ENCODE assay signal across 18 cellular contexts in genomic region chr1:209648366-209648765, GRCh38. TPM values are rescaled to one million over a fixed set of nuclear protein-coding genes. Genes with fewer than 3 reads are reported as not detected.
DNase-seq lines count a peak whose midpoint lies in the region; ATAC-seq and TF ChIP-seq lines count a peak whose summit lies in the region.
"Had no signal": no experiment of that assay in that cellular context is flagged by ENCODE, and none has a peak within 500 bp of the region (broad histone marks: within the 10 kb centered on the region; RNA-seq: fewer than 3 reads in every experiment).

No MANE protein-coding gene starts in this region.

- peaks cover 70% of the 10 kb centered on the region for H3K4me1 Mint-ChIP-seq in osteocyte (ENCODE audit: unreplicated experiment)

- BruUV-seq in IMR-90 (replicated peaks; lab: Mats Ljungman, UMichigan): no TSS peak

- 0 out of 2 replicates have a peak overlapping the region, but pooled peaks have one; percentile 29 for H3K23ac ChIP-seq in IMR-90 (ENCODE audit: low read depth, low read length)

- H3K4me2 ChIP-seq in BLaER1 (peak overlapping the region; percentile 87; the same call in 1 of the 2 replicates), IMR-90 (ENCODE audit: low read depth, low read length) (no peak overlapping the region)

- in situ Hi-C loops in IMR-90 (cut with MboI; ENCODE audit: low sequenced_read_pairs): no loop called here

- H2BK15ac ChIP-seq in IMR-90 (ENCODE audit: low read depth, low read length): no peak overlapping the region

- no peak overlapping the region for H2BK5ac ChIP-seq in IMR-90 (ENCODE audit: low read depth, low read length, poor library complexity, severe bottlenecking)

- H3K9ac ChIP-seq in BLaER1: no peak overlapping the region
- H3K9ac ChIP-seq in IMR-90 (ENCODE audit: low read depth, low read length): no peak overlapping the region

- intact Hi-C loops in IMR-90 (cut with micrococcal nuclease): loop anchor here (5.0 kb wide), 1 partner anchor 99 kb away; no protein-coding TSS in a partner anchor

- H3K4me1 ChIP-seq in BLaER1: peaks cover 81% of the 10 kb centered on the region
- H3K4me1 ChIP-seq in IMR-90 (ENCODE audit: control insufficient read depth, insufficient read depth, low read length): peaks cover 29% of the 10 kb centered on the region

- H3K4me3 Mint-ChIP-seq in osteocyte (ENCODE audit: unreplicated experiment): no peak overlapping the region
- H3K4me3 Mint-ChIP-seq: activated naive CD8-positive, alpha-beta T cell had no signal

- peak overlapping the region; percentile 53; the same call in 1 of the 2 replicates for H3K4ac ChIP-seq in IMR-90 (ENCODE audit: low read depth, low read length)

- peaks cover 27% of the 10 kb centered on the region for H3K9me1 ChIP-seq in IMR-90 (ENCODE audit: insufficient read depth, low read length)

- H2BK120ac ChIP-seq in IMR-90 (ENCODE audit: low read depth, low read length): peak overlapping the region; percentile 38

- H3K9me3 ChIP-seq in BLaER1: no peaks in the 10 kb centered on the region
- H3K9me3 ChIP-seq in IMR-90 (ENCODE audit: control insufficient read depth, insufficient read depth, low read length): no peaks in the 10 kb centered on the region

- no peak for TF ChIP-seq POLR2A in IMR-90 (IDR thresholded peaks at IDR 0.05; ENCODE audit: low read depth, low read length)

- H4K91ac ChIP-seq in IMR-90 (ENCODE audit: insufficient read depth, low read depth, low read length): no peak overlapping the region

- H3K27me3 Mint-ChIP-seq in osteocyte (ENCODE audit: unreplicated experiment): no peaks in the 10 kb centered on the region
- H3K27me3 Mint-ChIP-seq: activated naive CD8-positive, alpha-beta T cell had no signal

- no peaks in the 10 kb centered on the region for H3K79me1 ChIP-seq in IMR-90 (ENCODE audit: low read depth in 1 of 2, low read length in 2 of 2)

- H3K27ac Mint-ChIP-seq in osteocyte (ENCODE audit: unreplicated experiment): peak overlapping the region; percentile 61
- H3K27ac Mint-ChIP-seq: activated naive CD8-positive, alpha-beta T cell; progenitor cell of endocrine pancreas had no signal

- CTCF ChIA-PET in IMR-90 (lab: Yijun Ruan, JAX): no interaction called here

- ATAC-seq in IMR-90 (ENCODE audit: low read depth) (no peak), HG02970 (IDR thresholded peaks at IDR 0.05; ENCODE audit: low FRiP score, unreplicated experiment) (no peak)

- no peak for TF ChIP-seq RAD21 in IMR-90 (IDR thresholded peaks at IDR 0.05; ENCODE audit: low read length)

- H3K4me3 ChIP-seq in BLaER1 (no peak overlapping the region), IMR-90 (ENCODE audit: insufficient read depth, low read depth, low read length) (no peak overlapping the region), coronary artery (no peak overlapping the region)

- dilution Hi-C loops in IMR-90 (cut with HindIII; ENCODE audit: low sequenced_read_pairs, unreplicated experiment): no loop called here

- no peak overlapping the region for H3K27ac ChIP-seq in BLaER1
- H3K27ac ChIP-seq in IMR-90 (ENCODE audit: insufficient read depth, low read length): peak overlapping the region; percentile 31; the same call in 1 of the 2 replicates
- H3K27ac ChIP-seq in coronary artery: peak overlapping the region; percentile 4 to 38

- no peak overlapping the region for H2AFZ ChIP-seq in IMR-90 (replicated peaks; ENCODE audit: low read length, poor library complexity)

- H3K56ac ChIP-seq in IMR-90 (ENCODE audit: extremely low read depth, insufficient read depth, low read length): no peak overlapping the region

- H3K36me3 Mint-ChIP-seq in osteocyte (ENCODE audit: unreplicated experiment): no peaks in the 10 kb centered on the region
- H3K36me3 Mint-ChIP-seq: activated naive CD8-positive, alpha-beta T cell had no signal

- H3K9me3 Mint-ChIP-seq in osteocyte (ENCODE audit: unreplicated experiment): no peaks in the 10 kb centered on the region

- H2BK20ac ChIP-seq in IMR-90 (ENCODE audit: low read depth, low read length): 0 out of 2 replicates have a peak overlapping the region, but pooled peaks have one; percentile 16

- H3K27me3 ChIP-seq in BLaER1 (no peaks in the 10 kb centered on the region), IMR-90 (ENCODE audit: control insufficient read depth, insufficient read depth, low read length) (no peaks in the 10 kb centered on the region)

- H4K5ac ChIP-seq in IMR-90 (ENCODE audit: low read depth, low read length): peak overlapping the region; percentile 6; the same call in 1 of the 2 replicates

- no peak for DNase-seq in IMR-90
- no peak for DNase-seq in coronary artery (ENCODE audit: low spot score)
- DNase-seq in osteocyte (ENCODE audit: extremely low spot score, unreplicated experiment): no peak
- no peak for DNase-seq in activated CD8-positive, alpha-beta memory T cell treated with anti-CD3 and anti-CD28 coated beads, Interleukin-2, amount 50 U/mL, for 4 hours
- DNase-seq in T1000 (lab: John Stamatoyannopoulos, UW): no peak
- DNase-seq: activated CD4-positive, alpha-beta T cell treated with anti-CD3 and anti-CD28 coated beads, Interleukin-2, amount 50 U/mL, for 48 hours; activated T-cell treated with anti-CD3 and anti-CD28 coated beads, Interleukin-2, amount 50 U/mL, for 1 hour; C1 segment of cervical spinal cord; DMS79; effector CD8-positive, alpha-beta T cell; KBM-7; NCI-H1105; NCI-H774; stimulated activated CD4-positive, alpha-beta T cell treated with anti-CD3 and anti-CD28 coated beads, Interleukin-12 subunit alpha, Interleukin-12 subunit beta, amount 100 ng/mL, for 4 hours had no signal

- H3K14ac ChIP-seq in IMR-90 (replicated peaks; ENCODE audit: low read depth, low read length): no peak overlapping the region; the same call in 1 of the 2 replicates

- POLR2A ChIA-PET in IMR-90 (lab: Charles Lee; ENCODE audit: unreplicated experiment): no interaction called here

- H4K8ac ChIP-seq in IMR-90 (ENCODE audit: low read depth in 2 of 2, low read length in 2 of 2): no peak overlapping the region

- H3K18ac ChIP-seq in IMR-90 (ENCODE audit: low read depth, low read length): peak overlapping the region; percentile 33; the same call in 1 of the 2 replicates

- H3K36me3 ChIP-seq in BLaER1 (no peaks in the 10 kb centered on the region), IMR-90 (ENCODE audit: control insufficient read depth, insufficient read depth, low read length) (no peaks in the 10 kb centered on the region)

- TF ChIP-seq CTCF in IMR-90 (conservative IDR thresholded peaks at IDR 0.05; ENCODE audit: low read depth, low read length) (no peak), coronary artery (IDR thresholded peaks at IDR 0.05) (no peak), osteocyte (IDR thresholded peaks at IDR 0.05) (no peak)

- H2AK5ac ChIP-seq in IMR-90 (ENCODE audit: low read depth, low read length): peak overlapping the region; percentile 7; the same call in 1 of the 2 replicates

- H2AK9ac ChIP-seq in IMR-90 (replicated peaks; ENCODE audit: low read depth, low read length, poor library complexity): no peak overlapping the region

- WGBS in IMR-90 (ENCODE audit: extremely low coverage in 2 of 2, insufficient read length in 1 of 2), 2 experiments: no CpG with 5 or more reads among the region's 1 CpG

- no peaks in the 10 kb centered on the region for H4K20me1 ChIP-seq in BLaER1
- H4K20me1 ChIP-seq in IMR-90 (ENCODE audit: insufficient read depth, low read length): no peaks in the 10 kb centered on the region

TF ChIP-seq in IMR-90, 13 proteins besides CTCF, POLR2A, EP300 and RAD21 (continues in another document):
- TF ChIP-seq ELK1 (IDR thresholded peaks at IDR 0.05; ENCODE audit: borderline replicate concordance, low read depth, low read length): no peak
- no peak for TF ChIP-seq RFX5 (IDR thresholded peaks at IDR 0.05; ENCODE audit: low read depth, low read length)
- no peak for TF ChIP-seq CHD1 (IDR thresholded peaks at IDR 0.05; ENCODE audit: low read depth, low read length)
- no peak for TF ChIP-seq CEBPB (IDR thresholded peaks at IDR 0.05; ENCODE audit: low read depth, low read length)
- no peak for TF ChIP-seq BHLHE40 (IDR thresholded peaks at IDR 0.05; ENCODE audit: low read depth, low read length)
- no peak for TF ChIP-seq SMC3 (IDR thresholded peaks at IDR 0.05; ENCODE audit: low read depth, low read length)
- no peak for TF ChIP-seq RCOR1 (IDR thresholded peaks at IDR 0.05; ENCODE audit: insufficient replicate concordance, low read length)
- no peak for TF ChIP-seq MAFK (IDR thresholded peaks at IDR 0.05; ENCODE audit: low read depth, low read length)
- TF ChIP-seq MXI1 (IDR thresholded peaks at IDR 0.05; ENCODE audit: borderline replicate concordance, low read depth, low read length): no peak
- no peak for TF ChIP-seq USF2 (IDR thresholded peaks at IDR 0.05; ENCODE audit: low read depth, low read length)

RNA-seq across cellular contexts. Expression of gene LAMB3, which starts 3.9 kb away (rescaled TPM):
- total RNA-seq in IMR-90 (2012; rRNA removed): 0.72 and 1.1 TPM in 2 replicates
- polyA plus RNA-seq in IMR-90 (2012; rRNA removed): 1.6 and 2.1 TPM in 2 replicates
- polyA plus RNA-seq in IMR-90 (2012; cell fraction: cytosol; rRNA removed): 0.83 and 2.0 TPM in 2 replicates
- polyA plus RNA-seq in IMR-90 (2012; cell fraction: nucleus; rRNA removed; ENCODE audit: low replicate concordance): 1.1 and 1.8 TPM in 2 replicates
- 2.6 and 4.1 TPM in 2 replicates for total RNA-seq in osteocyte

RNA-seq across cellular contexts. Expression of gene G0S2, which starts 26.8 kb away (rescaled TPM):
- total RNA-seq in IMR-90 (2012; rRNA removed) (0.36 and 1.9 TPM in 2 replicates), osteocyte (0.40 TPM in 1 of 2 replicates, not detected in the other)
- polyA plus RNA-seq in IMR-90 (2012; rRNA removed): 0.36 and 0.53 TPM in 2 replicates
- polyA plus RNA-seq in IMR-90 (2012; cell fraction: cytosol; rRNA removed): 0.82 and 0.94 TPM in 2 replicates
- polyA plus RNA-seq in IMR-90 (2012; cell fraction: nucleus; rRNA removed; ENCODE audit: low replicate concordance): 0.14 and 0.33 TPM in 2 replicates

RNA-seq across cellular contexts. Expression of gene HSD11B1, which starts 56.3 kb away (rescaled TPM):
- 0.28 and 0.72 TPM in 2 replicates for total RNA-seq in IMR-90 (2012; rRNA removed)
- 0.30 and 0.41 TPM in 2 replicates for polyA plus RNA-seq in IMR-90 (2012; rRNA removed)
- polyA plus RNA-seq in IMR-90 (2012; cell fraction: cytosol; rRNA removed): 0.34 and 0.35 TPM in 2 replicates
- polyA plus RNA-seq in IMR-90 (2012; cell fraction: nucleus; rRNA removed; ENCODE audit: low replicate concordance): 0.09 and 0.19 TPM in 2 replicates
- total RNA-seq in osteocyte: not detected in 2 replicates
- total RNA-seq: progenitor cell of endocrine pancreas had no signal
